11 cellular contexts compared by ENCODE assay signal in genomic region chr2:240383871-240384700, GRCh38.
"Had no signal": no experiment of that assay in that cellular context is flagged by ENCODE, and none has a peak within 500 bp of the region (broad histone marks: within the 10 kb centered on the region; RNA-seq: fewer than 3 reads in every experiment).

No MANE protein-coding gene starts in this region.

- H3K27ac ChIP-seq: gastroesophageal sphincter, hepatocyte, tibial artery had no signal

- ATAC-seq: activated CD4-positive, CD25-positive, alpha-beta regulatory T cell treated with anti-CD3 and anti-CD28 coated beads, Interleukin-2, amount 50 U/mL, for 24 hours; gastroesophageal sphincter had no signal

- H3K4me1 Mint-ChIP-seq: naive B cell had no signal

- H3K27me3 Mint-ChIP-seq: activated naive CD8-positive, alpha-beta T cell had no signal

- H3K4me2 ChIP-seq: hepatocyte had no signal

- H3K36me3 Mint-ChIP-seq: activated naive CD8-positive, alpha-beta T cell; naive B cell had no signal

- H3K4me3 Mint-ChIP-seq: activated naive CD8-positive, alpha-beta T cell had no signal

- H3K4me3 ChIP-seq: gastroesophageal sphincter, hepatocyte, tibial artery had no signal

- DNase-seq: activated CD4-positive, alpha-beta T cell treated with anti-CD3 and anti-CD28 coated beads, Interleukin-2, amount 50 U/mL, for 4 hours; activated effector memory CD4-positive, alpha-beta T cell treated with anti-CD3 and anti-CD28 coated beads, Interleukin-2, amount 50 U/mL, for 16 hours; activated T-cell treated with anti-CD3 and anti-CD28 coated beads, Interleukin-2, amount 50 U/mL, for 1 hour; amygdala; naive B cell; stimulated activated CD4-positive, alpha-beta T cell treated with anti-CD3 and anti-CD28 coated beads, Interleukin-15, amount 100 ng/mL, for 24 hours had no signal

- H3K27ac Mint-ChIP-seq: activated naive CD8-positive, alpha-beta T cell; naive B cell had no signal

- H2AFZ ChIP-seq: hepatocyte had no signal

- H3K36me3 ChIP-seq: gastroesophageal sphincter, tibial artery had no signal

- H3K79me2 ChIP-seq: hepatocyte had no signal

- H3K27me3 ChIP-seq: gastroesophageal sphincter, hepatocyte, tibial artery had no signal
